Comparison of ENCODE assay signal across 11 cellular contexts in genomic region chr11:95792200-95792599, GRCh38. TPM values are rescaled to one million over a fixed set of nuclear protein-coding genes. Genes with fewer than 3 reads are reported as not detected.
A peak's percentile ranks its signal among the peaks of the same experiment; 100 is the strongest.
DNase-seq lines count a peak whose midpoint lies in the region; ATAC-seq and TF ChIP-seq lines count a peak whose summit lies in the region.
"Had no signal": no experiment of that assay in that cellular context is flagged by ENCODE, and none has a peak within 500 bp of the region (broad histone marks: within the 10 kb centered on the region; RNA-seq: fewer than 3 reads in every experiment).

No MANE protein-coding gene starts in this region.

- peaks cover 0 to 38% (median 3%) of the 10 kb centered on the region in 11 experiments; a peak in 5 of 22 replicates for H4K20me1 ChIP-seq in BLaER1 treated with 17β-estradiol and CSF1 and Interleukin-3, amounts not matched to agents 10 nM and 100 nM

- POLR2A ChIA-PET in HEK293 (lab: Yijun Ruan, JAX), result interaction anchor here (2.7 to 4.2 kb wide), 2 partner anchors 597 to 725 kb away, joined by 16 to 19 read pairs; partner anchors contain the start of genes CCDC82, JRKL and SRSF8

- H2BK15ac ChIP-seq in mesendoderm (replicated peaks; ENCODE audit: low read depth), result no peak overlapping the region

- no peak overlapping the region for H3K4ac ChIP-seq in mesendoderm (ENCODE audit: low read depth, low read length)

- H3K56ac ChIP-seq in mesendoderm (ENCODE audit: low read length), result no peak overlapping the region

- peak overlapping the region in 2 of 11 experiments; percentile 88 to 92; a peak in 3 of 22 replicates for H3K9ac ChIP-seq in BLaER1 treated with 17β-estradiol and CSF1 and Interleukin-3, amounts not matched to agents 10 nM and 100 nM
- H3K9ac ChIP-seq in mesendoderm (ENCODE audit: low read length), result peak overlapping the region; percentile 80

- peak overlapping the region; percentile 98 for H3K4me3 Mint-ChIP-seq in activated T-helper 2 cell treated with anti-CD3 and anti-CD28 coated beads, Interferon-gamma antibody, Interleukin-2, Interleukin-4, amounts not matched to agents 10 μg/mL and 5 μg/mL and 100 μg/mL, durations not matched to agents 14 hours and 24 hours and 36 hours (ENCODE audit: low read depth)

- peak overlapping the region; percentile 77 to 95 (median 91); a peak in 21 of 22 replicates for H3K4me2 ChIP-seq in BLaER1 treated with 17β-estradiol and CSF1 and Interleukin-3, amounts not matched to agents 10 nM and 100 nM
- no peak overlapping the region for H3K4me2 ChIP-seq in mesendoderm (ENCODE audit: low read length)

- no peak overlapping the region for H2AK5ac ChIP-seq in mesendoderm (ENCODE audit: low read length)

- H3K27ac ChIP-seq in BLaER1 treated with 17β-estradiol and CSF1 and Interleukin-3, amounts not matched to agents 10 nM and 100 nM, result no peak overlapping the region
- H3K27ac ChIP-seq in HEK293 (ENCODE audit: extremely low read depth, low read depth, low read length) (no peak overlapping the region), mesendoderm (ENCODE audit: low read depth, low read length) (no peak overlapping the region)
- H3K27ac ChIP-seq: dorsolateral prefrontal cortex had no signal

- no peaks in the 10 kb centered on the region for H3K9me3 Mint-ChIP-seq in activated T-helper 2 cell treated with anti-CD3 and anti-CD28 coated beads, Interferon-gamma antibody, Interleukin-2, Interleukin-4, amounts not matched to agents 10 μg/mL and 5 μg/mL and 100 μg/mL, durations not matched to agents 14 hours and 24 hours and 36 hours

- no peak overlapping the region for H4K8ac ChIP-seq in mesendoderm (ENCODE audit: low read depth, low read length)

- no peaks in the 10 kb centered on the region for H3K27me3 ChIP-seq in BLaER1 treated with 17β-estradiol and CSF1 and Interleukin-3, amounts not matched to agents 10 nM and 100 nM
- H3K27me3 ChIP-seq in mesendoderm (ENCODE audit: insufficient read depth, low read length, poor library complexity), result no peaks in the 10 kb centered on the region
- H3K27me3 ChIP-seq: dorsolateral prefrontal cortex had no signal

- DNase-seq in activated T-helper 2 cell treated with anti-CD3 and anti-CD28 coated beads, Interferon-gamma antibody, Interleukin-2, Interleukin-4, amounts not matched to agents 10 μg/mL and 5 μg/mL and 100 μg/mL, durations not matched to agents 14 hours and 24 hours and 36 hours (ENCODE audit: low spot score), result no peak
- DNase-seq in mesendoderm (no peak), EL (no peak)
- no peak for DNase-seq in stimulated activated CD4-positive, alpha-beta T cell treated with anti-CD3 and anti-CD28 coated beads, Interleukin-12 subunit alpha, Interleukin-12 subunit beta, amount 100 ng/mL, for 4 hours
- DNase-seq: dorsolateral prefrontal cortex, islet precursor cell had no signal

- peaks cover 46% of the 10 kb centered on the region for H3K4me1 Mint-ChIP-seq in activated T-helper 2 cell treated with anti-CD3 and anti-CD28 coated beads, Interferon-gamma antibody, Interleukin-2, Interleukin-4, amounts not matched to agents 10 μg/mL and 5 μg/mL and 100 μg/mL, durations not matched to agents 14 hours and 24 hours and 36 hours (ENCODE audit: low read depth)

- H2BK120ac ChIP-seq in mesendoderm (ENCODE audit: low read depth, low read length), result no peak overlapping the region

- no peaks in the 10 kb centered on the region for H3K9me3 ChIP-seq in BLaER1 treated with 17β-estradiol and CSF1 and Interleukin-3, amounts not matched to agents 10 nM and 100 nM (replicated peaks in 1 of 11)
- H3K9me3 ChIP-seq in HEK293 (ENCODE audit: control insufficient read depth, insufficient read depth, low read depth, low read length), result no peaks in the 10 kb centered on the region

- CTCF ChIA-PET in HEK293 (lab: Yijun Ruan, JAX), result no interaction called here

- H3K79me1 ChIP-seq in mesendoderm (ENCODE audit: low read length), result peaks cover 12% of the 10 kb centered on the region

- peaks cover 42% of the 10 kb centered on the region for H3K79me2 ChIP-seq in mesendoderm (ENCODE audit: control insufficient read depth, insufficient read depth, low read length)

- no peak for ATAC-seq in GM19467 (IDR thresholded peaks at IDR 0.05; ENCODE audit: unreplicated experiment)
- no peak for ATAC-seq in GM19395 (IDR thresholded peaks at IDR 0.05; ENCODE audit: unreplicated experiment)
- ATAC-seq: sciatic nerve had no signal

- peak overlapping the region; percentile 100 for H3K27ac Mint-ChIP-seq in activated T-helper 2 cell treated with anti-CD3 and anti-CD28 coated beads, Interferon-gamma antibody, Interleukin-2, Interleukin-4, amounts not matched to agents 10 μg/mL and 5 μg/mL and 100 μg/mL, durations not matched to agents 14 hours and 24 hours and 36 hours

- no peak overlapping the region for H3K18ac ChIP-seq in mesendoderm (ENCODE audit: low read length)

- intact Hi-C loops in activated T-helper 2 cell treated with anti-CD3 and anti-CD28 coated beads, Interferon-gamma antibody, Interleukin-2, Interleukin-4, amounts not matched to agents 10 μg/mL and 5 μg/mL and 100 μg/mL, durations not matched to agents 14 hours and 24 hours and 36 hours (cut with micrococcal nuclease), result loop anchor here (5.0 to 10.0 kb wide), 3 partner anchors 35 to 453 kb away; no protein-coding TSS in a partner anchor

- no peak overlapping the region for H3K23ac ChIP-seq in mesendoderm (ENCODE audit: low read length)

- no peak for TF ChIP-seq CTCF in HEK293 (tag by site-specific recombination; IDR thresholded peaks at IDR 0.05)

- WGBS in mesendoderm (ENCODE audit: extremely low coverage, insufficient coverage, low lambda C conversion rate), result no CpG with 5 or more reads among the region's 8 CpGs

- peak overlapping the region in 4 of 10 experiments; percentile 89 to 99 (median 94); a peak in 4 of 20 replicates for H3K4me3 ChIP-seq in BLaER1 treated with 17β-estradiol and CSF1 and Interleukin-3, amounts not matched to agents 10 nM and 100 nM
- H3K4me3 ChIP-seq in HEK293 (ENCODE audit: low read depth, low read length), result no peak overlapping the region
- H3K4me3 ChIP-seq in mesendoderm (ENCODE audit: low read length), result no peak overlapping the region

- no peaks in the 10 kb centered on the region for H3K27me3 Mint-ChIP-seq in activated T-helper 2 cell treated with anti-CD3 and anti-CD28 coated beads, Interferon-gamma antibody, Interleukin-2, Interleukin-4, amounts not matched to agents 10 μg/mL and 5 μg/mL and 100 μg/mL, durations not matched to agents 14 hours and 24 hours and 36 hours (ENCODE audit: low read depth)

- H3K36me3 Mint-ChIP-seq in activated T-helper 2 cell treated with anti-CD3 and anti-CD28 coated beads, Interferon-gamma antibody, Interleukin-2, Interleukin-4, amounts not matched to agents 10 μg/mL and 5 μg/mL and 100 μg/mL, durations not matched to agents 14 hours and 24 hours and 36 hours (ENCODE audit: low read depth), result peaks cover 45% of the 10 kb centered on the region

- peaks cover 24 to 36% (median 28%) of the 10 kb centered on the region in 10 experiments for H3K4me1 ChIP-seq in BLaER1 treated with 17β-estradiol and CSF1 and Interleukin-3, amounts not matched to agents 10 nM and 100 nM
- H3K4me1 ChIP-seq in HEK293 (ENCODE audit: control insufficient read depth, insufficient read depth, low read length) (no peaks in the 10 kb centered on the region), mesendoderm (ENCODE audit: control insufficient read depth, low read depth, low read length) (peaks cover 3% of the 10 kb centered on the region)

- H2BK5ac ChIP-seq in mesendoderm (ENCODE audit: low read length), result no peak overlapping the region

- H3K36me3 ChIP-seq in BLaER1 treated with 17β-estradiol and CSF1 and Interleukin-3, amounts not matched to agents 10 nM and 100 nM, result peaks cover under 1 to 19% (median 8%) of the 10 kb centered on the region in 11 experiments; a peak in 16 of 22 replicates
- H3K36me3 ChIP-seq in HEK293 (ENCODE audit: control insufficient read depth in 2 of 2, insufficient read depth in 1 of 2, low read length in 2 of 2), result peaks cover 0 to 7% of the 10 kb centered on the region in 2 experiments; a peak in 2 of 3 replicates
- no peaks in the 10 kb centered on the region for H3K36me3 ChIP-seq in mesendoderm (ENCODE audit: control insufficient read depth, insufficient read depth, low read length)

- no peak overlapping the region for H4K5ac ChIP-seq in mesendoderm (ENCODE audit: low read length)

TF ChIP-seq in HEK293, 187 proteins besides CTCF, POLR2A, EP300 and RAD21:
- TF ChIP-seq ZNF211 (tag by site-specific recombination; IDR thresholded peaks at IDR 0.05; ENCODE audit: low read depth) (no peak), ZBTB17 (tag by site-specific recombination; IDR thresholded peaks at IDR 0.05) (peak; percentile 68)

RNA-seq across cellular contexts. Expression of gene CEP57, which starts 1.9 kb away (rescaled TPM):
- 88.3 and 94.5 TPM in 2 replicates for total RNA-seq in activated T-helper 2 cell treated with anti-CD3 and anti-CD28 coated beads, Interferon-gamma antibody, Interleukin-2, Interleukin-4, amounts not matched to agents 10 μg/mL and 5 μg/mL and 100 μg/mL, durations not matched to agents 14 hours and 24 hours and 36 hours
- 43.5 TPM for polyA plus RNA-seq in mesendoderm (2013, experiment 1 of 2)
- polyA plus RNA-seq in mesendoderm (2013, experiment 2 of 2), result 43.5 TPM

RNA-seq across cellular contexts. Expression of gene FAM76B, which starts 2.6 kb away (rescaled TPM):
- total RNA-seq in activated T-helper 2 cell treated with anti-CD3 and anti-CD28 coated beads, Interferon-gamma antibody, Interleukin-2, Interleukin-4, amounts not matched to agents 10 μg/mL and 5 μg/mL and 100 μg/mL, durations not matched to agents 14 hours and 24 hours and 36 hours, result 46.6 and 49.7 TPM in 2 replicates
- 27.2 TPM for polyA plus RNA-seq in mesendoderm (2013, experiment 1 of 2)
- polyA plus RNA-seq in mesendoderm (2013, experiment 2 of 2), result 24.3 TPM
